Comparison of ENCODE assay signal across 14 cellular contexts in genomic region chr20:58694241-58695083, GRCh38. TPM values are rescaled to one million over a fixed set of nuclear protein-coding genes. Genes with fewer than 3 reads are reported as not detected.
A peak's percentile ranks its signal among the peaks of the same experiment; 100 is the strongest.
DNase-seq lines count a peak whose midpoint lies in the region; ATAC-seq and TF ChIP-seq lines count a peak whose summit lies in the region.
"Had no signal": no experiment of that assay in that cellular context is flagged by ENCODE, and none has a peak within 500 bp of the region (broad histone marks: within the 10 kb centered on the region; RNA-seq: fewer than 3 reads in every experiment).

No MANE protein-coding gene starts in this region.

- no peak for TF ChIP-seq CTCF in heart right ventricle (IDR thresholded peaks at IDR 0.05)
- no peak for TF ChIP-seq CTCF in Peyer's patch (IDR thresholded peaks at IDR 0.05)
- no peak for TF ChIP-seq CTCF in GM20000 (IDR thresholded peaks at IDR 0.05; ENCODE audit: extremely low read depth, missing control alignments)

- intact Hi-C loops in Right ventricle myocardium inferior (cut with DNase I) (loop anchor here (5.0 to 10.0 kb wide), 2 partner anchors 158 to 460 kb away; partner anchors contain the start of genes GNAS and GNAS-AS1), heart right ventricle (cut with DNase I) (loop anchor here in 6 of 10 donors (5.0 kb wide), 3 partner anchors 42 to 457 kb away; partner anchors contain the start of gene STX16 (in 3 of the 6))

- H3K9me3 ChIP-seq in heart right ventricle, result no peaks in the 10 kb centered on the region
- H3K9me3 ChIP-seq in Peyer's patch, result no peaks in the 10 kb centered on the region
- no peaks in the 10 kb centered on the region for H3K9me3 ChIP-seq in skeletal muscle satellite cell (replicated peaks; ENCODE audit: low read length)

- peaks cover 14 to 41% (median 32%) of the 10 kb centered on the region in 9 donors for H3K4me1 ChIP-seq in heart right ventricle
- peaks cover 3 to 12% (median 5%) of the 10 kb centered on the region in 4 donors for H3K4me1 ChIP-seq in Peyer's patch
- peaks cover 47% of the 10 kb centered on the region for H3K4me1 ChIP-seq in skeletal muscle satellite cell (ENCODE audit: control insufficient read depth, insufficient read depth, low read length)
- H3K4me1 ChIP-seq: foreskin keratinocyte had no signal

- DNase-seq in Right ventricle myocardium inferior (ENCODE audit: missing footprints), result peak; percentile 52
- DNase-seq in heart right ventricle, result no peak
- DNase-seq in Peyer's patch, result peak in 2 of 3 donors; percentile 39 to 44
- DNase-seq in ecto neural progenitor cell (ENCODE audit: low spot score), result peak; percentile 41
- no peak for DNase-seq in HPDE6-E6E7 (ENCODE audit: extremely low spot score)
- DNase-seq in GM20000 (ENCODE audit: low spot score), result no peak
- DNase-seq: activated effector memory CD4-positive, alpha-beta T cell treated with Interleukin-2 at 50 U/mL for 16 hours; brain microvascular endothelial cell; effector CD4-positive, alpha-beta T cell; foreskin keratinocyte; NCI-H2171 had no signal

- H3K27ac ChIP-seq in heart right ventricle (no peak overlapping the region), Peyer's patch (no peak overlapping the region)
- H3K27ac ChIP-seq: brain microvascular endothelial cell, foreskin keratinocyte had no signal

- 95 to 96% methylated on average over 33 of the region's 33 CpGs for WGBS in heart right ventricle, 2 donors

- no peak for TF ChIP-seq POLR2A in Peyer's patch (IDR thresholded peaks at IDR 0.05)

- H3K36me3 ChIP-seq in heart right ventricle (peaks cover 0 to 49% (median 17%) of the 10 kb centered on the region in 9 donors), Peyer's patch (peaks cover 0 to 38% (median 0%) of the 10 kb centered on the region in 3 donors), skeletal muscle satellite cell (ENCODE audit: insufficient read depth, low read length) (peaks cover 46% of the 10 kb centered on the region)

- H3K4me2 ChIP-seq in skeletal muscle satellite cell (ENCODE audit: low read length), result peak overlapping the region; percentile 94

- H3K4me3 ChIP-seq in heart right ventricle (no peak overlapping the region), Peyer's patch (no peak overlapping the region), skeletal muscle satellite cell (ENCODE audit: low read length) (peak overlapping the region; percentile 40)

- no peak for ATAC-seq in Right ventricle myocardium inferior
- no peak for ATAC-seq in heart right ventricle
- ATAC-seq in GM18907 (IDR thresholded peaks at IDR 0.05; ENCODE audit: unreplicated experiment), result no peak
- ATAC-seq: activated CD4-positive, CD25-positive, alpha-beta regulatory T cell treated with anti-CD3 and anti-CD28 coated beads, Interleukin-2, amount 50 U/mL, for 24 hours; foreskin keratinocyte had no signal

- H3K9ac ChIP-seq in skeletal muscle satellite cell (ENCODE audit: low read depth, low read length), result no peak overlapping the region

- no peaks in the 10 kb centered on the region for H3K27me3 ChIP-seq in heart right ventricle
- no peaks in the 10 kb centered on the region for H3K27me3 ChIP-seq in Peyer's patch
- no peaks in the 10 kb centered on the region for H3K27me3 ChIP-seq in skeletal muscle satellite cell (ENCODE audit: control insufficient read depth, insufficient read depth, low read length)
- H3K27me3 ChIP-seq: brain microvascular endothelial cell, foreskin keratinocyte had no signal

RNA-seq across cellular contexts. Expression of gene NPEPL1, which starts 1.9 kb away (rescaled TPM):
- 23.3 TPM for total RNA-seq in Right ventricle myocardium inferior
- 10 to 100 TPM; 23.1 to 35.9 (median 29.9) TPM for total RNA-seq in heart right ventricle
- polyA plus RNA-seq in heart right ventricle, result 10 to 100 TPM; 16.7 to 46.7 TPM
- total RNA-seq in Peyer's patch, result 10 to 100 TPM; 36.3 to 80.4 (median 63.0) TPM
- total RNA-seq in skeletal muscle satellite cell (2012; rRNA removed), result 27.1 and 27.5 TPM in 2 replicates

RNA-seq across cellular contexts. Expression of gene STX16, which starts 43.4 kb away (rescaled TPM):
- total RNA-seq in Right ventricle myocardium inferior (23.8 TPM), heart right ventricle (10 to 100 TPM; 25.3 to 33.9 (median 27.0) TPM), Peyer's patch (100 to 1,000 TPM in 1 of 4 donors, 10 to 100 TPM in 3; 58.0 to 262 (median 84.0) TPM)
- 10 to 100 TPM; 17.1 to 57.6 TPM for polyA plus RNA-seq in heart right ventricle
- total RNA-seq in skeletal muscle satellite cell (2012; rRNA removed), result 16.5 and 18.6 TPM in 2 replicates

Comparison
In these comparisons a context has a peak if more than half of its experiments do, and no peak if none do; other contexts are left out.
1. DNase-seq: peak in Right ventricle myocardium inferior (single experiment), Peyer's patch (2 of 3) and ecto neural progenitor cell (single experiment); none in heart right ventricle (0 of 2), HPDE6-E6E7 (single experiment) and GM20000 (single experiment).